24 cellular contexts compared by ENCODE assay signal in genomic region chr5:3376611-3377010, GRCh38.
"Had no signal": no experiment of that assay in that cellular context is flagged by ENCODE, and none has a peak within 500 bp of the region (broad histone marks: within the 10 kb centered on the region; RNA-seq: fewer than 3 reads in every experiment).

No MANE protein-coding gene starts in this region.

- H3K4me3 Mint-ChIP-seq: naive B cell; natural killer cell; nephron progenitor cell; neural progenitor cell; stimulated activated naive B cell treated with anti-CD40 and anti-IgM and Interleukin-4, amounts not matched to agents 10 μg/mL and 1 μg/mL and 100 μg/mL, for 72 hours had no signal

- H3K4me1 ChIP-seq: left ventricle myocardium inferior, neural progenitor cell, suprapubic skin, tibial artery, uterus had no signal

- H3K27me3 ChIP-seq: neural progenitor cell, neutrophil, ovary, tibial artery, uterus had no signal

- H3K4me3 ChIP-seq: left ventricle myocardium inferior, lung, neural progenitor cell, ovary, skin epidermis, suprapubic skin, thoracic aorta, tibial artery, uterus had no signal

- H3K36me3 ChIP-seq: left ventricle myocardium inferior, neutrophil, ovary, suprapubic skin, thoracic aorta, tibial artery, uterus had no signal

- H3K27me3 Mint-ChIP-seq: naive B cell; stimulated activated naive B cell treated with anti-CD40 and anti-IgM and Interleukin-4, amounts not matched to agents 10 μg/mL and 1 μg/mL and 100 μg/mL, for 72 hours had no signal

- H3K4me2 ChIP-seq: neural progenitor cell had no signal

- H3K9me3 ChIP-seq: neutrophil, ovary had no signal

- H3K27ac Mint-ChIP-seq: naive B cell; natural killer cell; neural progenitor cell; progenitor cell of endocrine pancreas; stimulated activated naive B cell treated with anti-CD40 and anti-IgM and Interleukin-4, amounts not matched to agents 10 μg/mL and 1 μg/mL and 100 μg/mL, for 72 hours had no signal

- H3K36me3 Mint-ChIP-seq: neural progenitor cell; stimulated activated naive B cell treated with anti-CD40 and anti-IgM and Interleukin-4, amounts not matched to agents 10 μg/mL and 1 μg/mL and 100 μg/mL, for 72 hours had no signal

- H3K4me1 Mint-ChIP-seq: naive B cell; natural killer cell; nephron progenitor cell; stimulated activated naive B cell treated with anti-CD40 and anti-IgM and Interleukin-4, amounts not matched to agents 10 μg/mL and 1 μg/mL and 100 μg/mL, for 72 hours had no signal

- H3K27ac ChIP-seq: left ventricle myocardium inferior, neural progenitor cell, neutrophil, ovary, skin epidermis, suprapubic skin, thoracic aorta, tibial artery, uterus had no signal

- ATAC-seq: natural killer cell; right cardiac atrium; sciatic nerve; stimulated activated naive B cell treated with anti-CD40 and anti-IgM and Interleukin-4, amounts not matched to agents 10 μg/mL and 1 μg/mL and 100 μg/mL, for 72 hours; stimulated activated naive CD8-positive, alpha-beta T cell treated with anti-CD3 and anti-CD28 coated beads, Interleukin-15, Interleukin-2, amounts not matched to agents 100 U/mL and 50 U/mL, for 24 hours had no signal

- H2AFZ ChIP-seq: neural progenitor cell had no signal

- DNase-seq: left ventricle myocardium inferior; naive B cell; natural killer cell; nephron progenitor cell; occipital lobe; ovary; right cardiac atrium; stimulated activated CD4-positive, alpha-beta T cell treated with anti-CD3 and anti-CD28 coated beads, Interleukin-12 subunit alpha, Interleukin-12 subunit beta, amount 100 ng/mL, for 4 hours; stimulated activated CD4-positive, alpha-beta T cell treated with anti-CD3 and anti-CD28 coated beads, Interleukin-15, amount 100 ng/mL, for 24 hours; stimulated activated CD4-positive, alpha-beta T cell treated with anti-CD3 and anti-CD28 coated beads, Interleukin-2, amount 100 ng/mL, for 24 hours; stimulated activated CD4-positive, alpha-beta T cell treated with anti-CD3 and anti-CD28 coated beads, Interleukin-4, amount 100 ng/mL, for 1 hour; stimulated activated naive B cell treated with anti-CD40 and anti-IgM and Interleukin-4, amounts not matched to agents 10 μg/mL and 1 μg/mL and 100 μg/mL, for 72 hours; stimulated activated naive CD8-positive, alpha-beta T cell treated with anti-CD3 and anti-CD28 coated beads, Interleukin-15, Interleukin-2, amounts not matched to agents 100 U/mL and 50 U/mL, for 24 hours; tibial artery; trophoblast cell; uterus had no signal
